ENCODE assay signal across 1 cellular context in the genomic region with DNA sequence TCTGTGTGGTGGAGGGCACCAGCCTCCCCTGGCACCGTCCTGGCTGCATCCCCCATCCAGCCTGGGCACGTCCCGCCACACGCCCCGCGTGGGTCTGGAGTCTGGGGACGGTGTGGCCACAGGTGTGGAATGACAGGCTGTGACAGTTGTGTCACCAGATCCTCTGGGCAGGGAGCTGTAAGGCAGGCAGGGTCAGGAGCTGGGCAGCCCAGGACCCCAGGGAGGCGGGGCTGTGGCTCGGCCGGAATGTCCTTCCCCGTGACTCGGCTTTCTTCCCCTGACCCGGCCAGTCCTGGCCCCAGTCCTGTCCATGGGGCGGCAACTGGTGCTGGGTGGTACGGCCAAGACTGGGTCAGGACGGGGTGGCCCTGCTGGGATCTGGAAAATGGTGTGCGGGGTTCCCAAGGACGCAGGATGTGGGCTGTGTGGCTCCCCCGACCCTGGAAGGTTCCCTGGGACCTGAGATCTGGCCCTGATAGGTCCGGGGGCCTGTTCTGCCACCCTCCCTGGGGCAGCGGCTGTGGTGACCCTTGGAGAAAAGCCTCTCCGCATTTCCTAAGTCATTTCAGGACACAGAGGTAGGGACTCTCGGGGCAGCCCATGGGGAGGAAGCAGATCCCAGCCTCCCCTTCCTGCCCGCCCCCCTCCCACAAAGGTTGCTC.
A peak's percentile ranks its signal among the peaks of the same experiment; 100 is the strongest.
TF ChIP-seq lines count a peak whose summit lies in the region.

No MANE protein-coding gene starts in this region.

TF ChIP-seq in HepG2, 621 proteins besides CTCF, POLR2A, EP300 and RAD21 (continued from another document):
- TF ChIP-seq HMG20B (CRISPR knock-in tag; conservative IDR thresholded peaks at IDR 0.05): no peak
- TF ChIP-seq, protein P1, sequence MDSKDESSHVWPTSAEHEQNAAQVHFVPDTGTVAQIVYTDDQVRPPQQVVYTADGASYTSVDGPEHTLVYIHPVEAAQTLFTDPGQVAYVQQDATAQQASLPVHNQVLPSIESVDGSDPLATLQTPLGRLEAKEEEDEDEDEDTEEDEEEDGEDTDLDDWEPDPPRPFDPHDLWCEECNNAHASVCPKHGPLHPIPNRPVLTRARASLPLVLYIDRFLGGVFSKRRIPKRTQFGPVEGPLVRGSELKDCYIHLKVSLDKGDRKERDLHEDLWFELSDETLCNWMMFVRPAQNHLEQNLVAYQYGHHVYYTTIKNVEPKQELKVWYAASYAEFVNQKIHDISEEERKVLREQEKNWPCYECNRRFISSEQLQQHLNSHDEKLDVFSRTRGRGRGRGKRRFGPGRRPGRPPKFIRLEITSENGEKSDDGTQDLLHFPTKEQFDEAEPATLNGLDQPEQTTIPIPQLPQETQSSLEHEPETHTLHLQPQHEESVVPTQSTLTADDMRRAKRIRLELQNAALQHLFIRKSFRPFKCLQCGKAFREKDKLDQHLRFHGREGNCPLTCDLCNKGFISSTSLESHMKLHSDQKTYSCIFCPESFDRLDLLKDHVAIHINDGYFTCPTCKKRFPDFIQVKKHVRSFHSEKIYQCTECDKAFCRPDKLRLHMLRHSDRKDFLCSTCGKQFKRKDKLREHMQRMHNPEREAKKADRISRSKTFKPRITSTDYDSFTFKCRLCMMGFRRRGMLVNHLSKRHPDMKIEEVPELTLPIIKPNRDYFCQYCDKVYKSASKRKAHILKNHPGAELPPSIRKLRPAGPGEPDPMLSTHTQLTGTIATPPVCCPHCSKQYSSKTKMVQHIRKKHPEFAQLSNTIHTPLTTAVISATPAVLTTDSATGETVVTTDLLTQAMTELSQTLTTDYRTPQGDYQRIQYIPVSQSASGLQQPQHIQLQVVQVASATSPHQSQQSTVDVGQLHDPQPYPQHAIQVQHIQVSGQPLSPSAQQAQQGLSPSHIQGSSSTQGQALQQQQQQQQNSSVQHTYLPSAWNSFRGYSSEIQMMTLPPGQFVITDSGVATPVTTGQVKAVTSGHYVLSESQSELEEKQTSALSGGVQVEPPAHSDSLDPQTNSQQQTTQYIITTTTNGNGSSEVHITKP (CRISPR knock-in tag; IDR thresholded peaks at IDR 0.05; ENCODE audit: low read depth): peak; percentile 34; the same call in 1 of the 2 replicates
- peak; percentile 38; the same call in 1 of the 2 replicates for TF ChIP-seq ZBTB20 (CRISPR knock-in tag; IDR thresholded peaks at IDR 0.05; ENCODE audit: borderline replicate concordance, low read depth)
- TF ChIP-seq, protein P2, sequence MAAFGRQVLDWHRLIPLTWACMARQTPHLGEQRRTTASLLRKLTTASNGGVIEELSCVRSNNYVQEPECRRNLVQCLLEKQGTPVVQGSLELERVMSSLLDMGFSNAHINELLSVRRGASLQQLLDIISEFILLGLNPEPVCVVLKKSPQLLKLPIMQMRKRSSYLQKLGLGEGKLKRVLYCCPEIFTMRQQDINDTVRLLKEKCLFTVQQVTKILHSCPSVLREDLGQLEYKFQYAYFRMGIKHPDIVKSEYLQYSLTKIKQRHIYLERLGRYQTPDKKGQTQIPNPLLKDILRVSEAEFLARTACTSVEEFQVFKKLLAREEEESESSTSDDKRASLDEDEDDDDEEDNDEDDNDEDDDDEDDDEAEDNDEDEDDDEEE (CRISPR knock-in tag; IDR thresholded peaks at IDR 0.05): peak; percentile 22; the same call in 1 of the 2 replicates
- peak; percentile 86 for TF ChIP-seq ZNF136 (CRISPR knock-in tag; IDR thresholded peaks at IDR 0.05; ENCODE audit: low read depth)
- TF ChIP-seq ZNF556 (CRISPR knock-in tag; IDR thresholded peaks at IDR 0.05; ENCODE audit: borderline replicate concordance): no peak
- 0 out of 4 replicates have a peak, but pooled peaks of 1 of the 2 experiments have one; percentile 19 for TF ChIP-seq NR2F1 (CRISPR knock-in tag; IDR thresholded peaks at IDR 0.05)
- TF ChIP-seq ZNF558 (CRISPR knock-in tag; IDR thresholded peaks at IDR 0.05; ENCODE audit: borderline replicate concordance): no peak
- TF ChIP-seq ZNF251 (CRISPR knock-in tag; IDR thresholded peaks at IDR 0.05): no peak
- peak; percentile 71; the same call in 1 of the 2 replicates for TF ChIP-seq NFE2 (CRISPR knock-in tag; IDR thresholded peaks at IDR 0.05)
- no peak for TF ChIP-seq ZNF616 (CRISPR knock-in tag; IDR thresholded peaks at IDR 0.05; ENCODE audit: low read depth)
- TF ChIP-seq SOX5 (CRISPR knock-in tag; IDR thresholded peaks at IDR 0.05; ENCODE audit: borderline replicate concordance): peak; percentile 22; the same call in 1 of the 2 replicates
- TF ChIP-seq ZNF292 (CRISPR knock-in tag; IDR thresholded peaks at IDR 0.05; ENCODE audit: borderline replicate concordance, low read depth): peak; percentile 47; the same call in 1 of the 2 replicates
- TF ChIP-seq ZNF749 (CRISPR knock-in tag; IDR thresholded peaks at IDR 0.05; ENCODE audit: borderline replicate concordance): no peak
- TF ChIP-seq RORA (CRISPR knock-in tag; IDR thresholded peaks at IDR 0.05): no peak
- TF ChIP-seq AHR (CRISPR knock-in tag; IDR thresholded peaks at IDR 0.05): peak; percentile 61; the same call in 1 of the 2 replicates
- TF ChIP-seq NR1H2 (CRISPR knock-in tag; IDR thresholded peaks at IDR 0.05; ENCODE audit: borderline replicate concordance, low read depth): no peak
- no peak for TF ChIP-seq ZC3H13 (CRISPR knock-in tag; IDR thresholded peaks at IDR 0.05)
- TF ChIP-seq HDAC2 (CRISPR knock-in tag; IDR thresholded peaks at IDR 0.05): peak; percentile 61; the same call in 1 of the 2 replicates
- TF ChIP-seq ZFP1 (CRISPR knock-in tag; IDR thresholded peaks at IDR 0.05): 0 out of 2 replicates have a peak, but pooled peaks have one; percentile 38
- peak; percentile 41; the same call in 1 of the 2 replicates for TF ChIP-seq THAP11 (CRISPR knock-in tag; IDR thresholded peaks at IDR 0.05)
- 0 out of 2 replicates have a peak, but pooled peaks have one; percentile 60 for TF ChIP-seq ZNF44 (CRISPR knock-in tag; IDR thresholded peaks at IDR 0.05)
- peak; percentile 47; the same call in 1 of the 2 replicates for TF ChIP-seq ZNF547 (CRISPR knock-in tag; IDR thresholded peaks at IDR 0.05)
- 0 out of 2 replicates have a peak, but pooled peaks have one; percentile 43 for TF ChIP-seq RXRB (CRISPR knock-in tag; IDR thresholded peaks at IDR 0.05; ENCODE audit: borderline replicate concordance)
- no peak for TF ChIP-seq U2AF1 (optimal IDR thresholded peaks at IDR 0.05; ENCODE audit: low read depth, low read length)
- no peak for TF ChIP-seq REXO4 (CRISPR knock-in tag; IDR thresholded peaks at IDR 0.05; ENCODE audit: borderline replicate concordance)
- TF ChIP-seq, protein P3, sequence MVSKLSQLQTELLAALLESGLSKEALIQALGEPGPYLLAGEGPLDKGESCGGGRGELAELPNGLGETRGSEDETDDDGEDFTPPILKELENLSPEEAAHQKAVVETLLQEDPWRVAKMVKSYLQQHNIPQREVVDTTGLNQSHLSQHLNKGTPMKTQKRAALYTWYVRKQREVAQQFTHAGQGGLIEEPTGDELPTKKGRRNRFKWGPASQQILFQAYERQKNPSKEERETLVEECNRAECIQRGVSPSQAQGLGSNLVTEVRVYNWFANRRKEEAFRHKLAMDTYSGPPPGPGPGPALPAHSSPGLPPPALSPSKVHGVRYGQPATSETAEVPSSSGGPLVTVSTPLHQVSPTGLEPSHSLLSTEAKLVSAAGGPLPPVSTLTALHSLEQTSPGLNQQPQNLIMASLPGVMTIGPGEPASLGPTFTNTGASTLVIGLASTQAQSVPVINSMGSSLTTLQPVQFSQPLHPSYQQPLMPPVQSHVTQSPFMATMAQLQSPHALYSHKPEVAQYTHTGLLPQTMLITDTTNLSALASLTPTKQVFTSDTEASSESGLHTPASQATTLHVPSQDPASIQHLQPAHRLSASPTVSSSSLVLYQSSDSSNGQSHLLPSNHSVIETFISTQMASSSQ (IDR thresholded peaks at IDR 0.05; ENCODE audit: low read depth): no peak
- TF ChIP-seq, protein P3 (CRISPR knock-in tag; IDR thresholded peaks at IDR 0.05; ENCODE audit: borderline replicate concordance): peak; percentile 51; the same call in 1 of the 2 replicates
- 0 out of 2 replicates have a peak, but pooled peaks have one; percentile 23 for TF ChIP-seq FOSL2 (CRISPR knock-in tag; IDR thresholded peaks at IDR 0.05)
- 0 out of 2 replicates have a peak, but pooled peaks have one; percentile 49 for TF ChIP-seq MYC (CRISPR knock-in tag; IDR thresholded peaks at IDR 0.05; ENCODE audit: borderline replicate concordance)
- TF ChIP-seq, protein P4, sequence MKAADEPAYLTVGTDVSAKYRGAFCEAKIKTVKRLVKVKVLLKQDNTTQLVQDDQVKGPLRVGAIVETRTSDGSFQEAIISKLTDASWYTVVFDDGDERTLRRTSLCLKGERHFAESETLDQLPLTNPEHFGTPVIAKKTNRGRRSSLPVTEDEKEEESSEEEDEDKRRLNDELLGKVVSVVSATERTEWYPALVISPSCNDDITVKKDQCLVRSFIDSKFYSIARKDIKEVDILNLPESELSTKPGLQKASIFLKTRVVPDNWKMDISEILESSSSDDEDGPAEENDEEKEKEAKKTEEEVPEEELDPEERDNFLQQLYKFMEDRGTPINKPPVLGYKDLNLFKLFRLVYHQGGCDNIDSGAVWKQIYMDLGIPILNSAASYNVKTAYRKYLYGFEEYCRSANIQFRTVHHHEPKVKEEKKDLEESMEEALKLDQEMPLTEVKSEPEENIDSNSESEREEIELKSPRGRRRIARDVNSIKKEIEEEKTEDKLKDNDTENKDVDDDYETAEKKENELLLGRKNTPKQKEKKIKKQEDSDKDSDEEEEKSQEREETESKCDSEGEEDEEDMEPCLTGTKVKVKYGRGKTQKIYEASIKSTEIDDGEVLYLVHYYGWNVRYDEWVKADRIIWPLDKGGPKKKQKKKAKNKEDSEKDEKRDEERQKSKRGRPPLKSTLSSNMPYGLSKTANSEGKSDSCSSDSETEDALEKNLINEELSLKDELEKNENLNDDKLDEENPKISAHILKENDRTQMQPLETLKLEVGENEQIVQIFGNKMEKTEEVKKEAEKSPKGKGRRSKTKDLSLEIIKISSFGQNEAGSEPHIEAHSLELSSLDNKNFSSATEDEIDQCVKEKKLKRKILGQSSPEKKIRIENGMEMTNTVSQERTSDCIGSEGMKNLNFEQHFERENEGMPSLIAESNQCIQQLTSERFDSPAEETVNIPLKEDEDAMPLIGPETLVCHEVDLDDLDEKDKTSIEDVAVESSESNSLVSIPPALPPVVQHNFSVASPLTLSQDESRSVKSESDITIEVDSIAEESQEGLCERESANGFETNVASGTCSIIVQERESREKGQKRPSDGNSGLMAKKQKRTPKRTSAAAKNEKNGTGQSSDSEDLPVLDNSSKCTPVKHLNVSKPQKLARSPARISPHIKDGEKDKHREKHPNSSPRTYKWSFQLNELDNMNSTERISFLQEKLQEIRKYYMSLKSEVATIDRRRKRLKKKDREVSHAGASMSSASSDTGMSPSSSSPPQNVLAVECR (CRISPR knock-in tag; IDR thresholded peaks at IDR 0.05; ENCODE audit: borderline replicate concordance): peak; percentile 46; the same call in 1 of the 2 replicates
- TF ChIP-seq ARNT2 (CRISPR knock-in tag; IDR thresholded peaks at IDR 0.05; ENCODE audit: low read depth): 0 out of 2 replicates have a peak, but pooled peaks have one; percentile 22
- peak; percentile 35; the same call in 1 of the 2 replicates for TF ChIP-seq ZBTB1 (CRISPR knock-in tag; IDR thresholded peaks at IDR 0.05; ENCODE audit: borderline replicate concordance)
- TF ChIP-seq IRF2 (CRISPR knock-in tag; IDR thresholded peaks at IDR 0.05): 0 out of 2 replicates have a peak, but pooled peaks have one; percentile 14
- TF ChIP-seq, protein P5, sequence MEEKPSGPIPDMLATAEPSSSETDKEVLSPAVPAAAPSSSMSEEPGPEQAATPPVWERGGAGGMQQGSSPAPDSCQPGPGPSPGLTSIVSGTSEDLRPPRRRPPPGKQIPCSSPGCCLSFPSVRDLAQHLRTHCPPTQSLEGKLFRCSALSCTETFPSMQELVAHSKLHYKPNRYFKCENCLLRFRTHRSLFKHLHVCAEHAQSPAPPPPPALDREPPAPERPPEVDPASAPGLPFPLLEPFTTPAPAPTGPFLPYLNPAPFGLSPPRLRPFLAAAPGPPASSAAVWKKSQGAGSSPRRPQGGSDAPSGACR (CRISPR knock-in tag; IDR thresholded peaks at IDR 0.05): no peak
- TF ChIP-seq ZNF224 (CRISPR knock-in tag; IDR thresholded peaks at IDR 0.05): 0 out of 2 replicates have a peak, but pooled peaks have one; percentile 76
- 0 out of 2 replicates have a peak, but pooled peaks have one; percentile 64 for TF ChIP-seq ZNF350 (CRISPR knock-in tag; IDR thresholded peaks at IDR 0.05; ENCODE audit: borderline replicate concordance, low read depth)
- TF ChIP-seq MXI1 (IDR thresholded peaks at IDR 0.05; ENCODE audit: borderline replicate concordance, low read depth, low read length): peak; percentile 43; the same call in 1 of the 3 replicates
- 0 out of 2 replicates have a peak, but pooled peaks have one; percentile 38 for TF ChIP-seq ZNF572 (CRISPR knock-in tag; IDR thresholded peaks at IDR 0.05)
- no peak for TF ChIP-seq ADNP (CRISPR knock-in tag; IDR thresholded peaks at IDR 0.05)
- peak; percentile 41; the same call in 1 of the 2 replicates for TF ChIP-seq MATR3 (CRISPR knock-in tag; IDR thresholded peaks at IDR 0.05)
- no peak for TF ChIP-seq ZNF30 (CRISPR knock-in tag; IDR thresholded peaks at IDR 0.05)
